14 cellular contexts compared by ENCODE assay signal in genomic region chr2:12738112-12738485, GRCh38. TPM values are rescaled to one million over a fixed set of nuclear protein-coding genes. Genes with fewer than 3 reads are reported as not detected.
DNase-seq lines count a peak whose midpoint lies in the region; ATAC-seq, FAIRE-seq and TF ChIP-seq lines count a peak whose summit lies in the region.
"Had no signal": no experiment of that assay in that cellular context is flagged by ENCODE, and none has a peak within 500 bp of the region (broad histone marks: within the 10 kb centered on the region; RNA-seq: fewer than 3 reads in every experiment).

No MANE protein-coding gene starts in this region.

- H3K27ac ChIP-seq in CD4-positive, alpha-beta memory T cell (ENCODE audit: low read depth, low read length): no peak overlapping the region
- H3K27ac ChIP-seq in PC-9 (peak overlapping the region; percentile 5; the same call in 1 of the 2 replicates), endothelial cell of umbilical vein (ENCODE audit: insufficient read depth, low read depth, low read length) (no peak overlapping the region), psoas muscle (peak overlapping the region; percentile 2), A673 (ENCODE audit: low read depth, low read length, poor library complexity, severe bottlenecking) (no peak overlapping the region)
- H3K27ac ChIP-seq: epithelial cell of prostate, neural progenitor cell, WERI-Rb-1 had no signal

- no peak overlapping the region for H3K4me3 Mint-ChIP-seq in CD4-positive, alpha-beta memory T cell
- H3K4me3 Mint-ChIP-seq: neural progenitor cell had no signal

- peaks cover 21% of the 10 kb centered on the region for H3F3A ChIP-seq in PC-9 (ENCODE audit: insufficient read depth, low read depth)

- intact Hi-C loops in CD4-positive, alpha-beta memory T cell (cut with micrococcal nuclease): no loop called here
- intact Hi-C loops in PC-9 (cut with micrococcal nuclease; ENCODE audit: unreplicated experiment) (no loop called here), endothelial cell of umbilical vein (cut with micrococcal nuclease) (no loop called here), psoas muscle (cut with DNase I) (no loop called here), A673 (cut with micrococcal nuclease; ENCODE audit: unreplicated experiment) (loop anchor here (5.0 kb wide), 1 partner anchor 194 kb away; no protein-coding TSS in a partner anchor)

- H3K4me1 ChIP-seq in CD4-positive, alpha-beta memory T cell (ENCODE audit: insufficient read depth, low read length): peaks cover 52% of the 10 kb centered on the region
- H3K4me1 ChIP-seq in PC-9 (replicated peaks; ENCODE audit: insufficient read depth): peaks cover 10% of the 10 kb centered on the region; the same call in 1 of the 2 replicates
- H3K4me1 ChIP-seq in endothelial cell of umbilical vein (ENCODE audit: control insufficient read depth, extremely low read depth, insufficient read depth, low read length): peaks cover 5% of the 10 kb centered on the region
- H3K4me1 ChIP-seq in psoas muscle: peaks cover 9% of the 10 kb centered on the region
- peaks cover 5% of the 10 kb centered on the region for H3K4me1 ChIP-seq in A673 (ENCODE audit: insufficient read depth, low read length, poor library complexity, severe bottlenecking)
- H3K4me1 ChIP-seq: neural progenitor cell had no signal

- no peak for DNase-seq in CD4-positive, alpha-beta memory T cell
- DNase-seq in PC-9: peak in 1 of 2 experiments; percentile 41
- DNase-seq in endothelial cell of umbilical vein (ENCODE audit: low read depth, low spot score): peak; percentile 9
- no peak for DNase-seq in psoas muscle
- DNase-seq in A673 (ENCODE audit: low spot score): no peak
- DNase-seq in ecto neural progenitor cell (ENCODE audit: low spot score): no peak
- DNase-seq in GDM1 (lab: John Stamatoyannopoulos, UW): no peak
- DNase-seq in DMS79 treated with DMSO at 0.1 percent for 48 hours (lab: John Stamatoyannopoulos, UW): no peak
- DNase-seq: lower lobe of right lung, WERI-Rb-1 had no signal

- H3K27me3 ChIP-seq in CD4-positive, alpha-beta memory T cell (ENCODE audit: insufficient read depth, low read length): no peaks in the 10 kb centered on the region
- H3K27me3 ChIP-seq in PC-9 (ENCODE audit: insufficient read depth, low read depth): no peaks in the 10 kb centered on the region
- no peaks in the 10 kb centered on the region for H3K27me3 ChIP-seq in endothelial cell of umbilical vein (ENCODE audit: control insufficient read depth in 2 of 2, insufficient read depth in 2 of 2, low read length in 2 of 2)
- no peaks in the 10 kb centered on the region for H3K27me3 ChIP-seq in psoas muscle (ENCODE audit: insufficient read depth in 3 of 3, low read length in 2 of 3)
- H3K27me3 ChIP-seq in A673 (replicated peaks; ENCODE audit: insufficient read depth, low read depth, low read length, poor library complexity): no peaks in the 10 kb centered on the region
- H3K27me3 ChIP-seq: cardiac muscle cell, neural progenitor cell had no signal

- BruUV-seq in PC-9 (replicated peaks; lab: Mats Ljungman, UMichigan) (no TSS peak), endothelial cell of umbilical vein (replicated peaks; lab: Mats Ljungman, UMichigan) (no TSS peak), A673 (replicated peaks; lab: Mats Ljungman, UMichigan) (no TSS peak)

- POLR2A ChIA-PET in CD4-positive, alpha-beta memory T cell (lab: Charles Lee; ENCODE audit: partially characterized antibody): interaction anchor here (1.7 to 3.0 kb wide), 2 partner anchors 9 to 17 kb away, joined by 9 to 13 read pairs; no protein-coding TSS in a partner anchor
- POLR2A ChIA-PET in PC-9 (lab: Charles Lee; ENCODE audit: unreplicated experiment) (no interaction called here), endothelial cell of umbilical vein (lab: Charles Lee) (no interaction called here), A673 (lab: Charles Lee; ENCODE audit: low non-redundant PET) (no interaction called here)

- H3K36me3 Mint-ChIP-seq in CD4-positive, alpha-beta memory T cell: peaks cover 71 to 93% of the 10 kb centered on the region in 2 donors

- CTCF ChIA-PET in CD4-positive, alpha-beta memory T cell (lab: Charles Lee; ENCODE audit: partially characterized antibody): interaction anchor here (0.8 kb wide), 1 partner anchor 17 kb away, joined by 3 read pairs; no protein-coding TSS in a partner anchor
- CTCF ChIA-PET in PC-9 (lab: Charles Lee) (no interaction called here), endothelial cell of umbilical vein (lab: Charles Lee) (interaction anchor here (0.7 to 3.2 kb wide), 8 partner anchors 10 to 269 kb away, joined by 3 to 13 read pairs (median 4); no protein-coding TSS in a partner anchor), A673 (lab: Charles Lee) (interaction anchor here (0.9 kb wide), 1 partner anchor 193 kb away, joined by 3 read pairs; no protein-coding TSS in a partner anchor)

- H2AFZ ChIP-seq in PC-9 (no peak overlapping the region), endothelial cell of umbilical vein (ENCODE audit: low read depth, low read length) (no peak overlapping the region)
- H2AFZ ChIP-seq: neural progenitor cell had no signal

- H3K9me3 ChIP-seq in CD4-positive, alpha-beta memory T cell (ENCODE audit: control insufficient read depth in 1 of 2, low read length in 2 of 2): no peaks in the 10 kb centered on the region
- H3K9me3 ChIP-seq in PC-9 (ENCODE audit: insufficient read depth, low read depth): no peaks in the 10 kb centered on the region
- H3K9me3 ChIP-seq in endothelial cell of umbilical vein (replicated peaks; ENCODE audit: control insufficient read depth, insufficient read depth, low read length): no peaks in the 10 kb centered on the region
- no peaks in the 10 kb centered on the region for H3K9me3 ChIP-seq in psoas muscle
- no peaks in the 10 kb centered on the region for H3K9me3 ChIP-seq in A673 (ENCODE audit: low read depth, low read length, poor library complexity, severe bottlenecking)
- H3K9me3 ChIP-seq: lower lobe of right lung had no signal

- dilution Hi-C loops in endothelial cell of umbilical vein (cut with MboI; ENCODE audit: extremely low pct_ligation_motif_present, low sequenced_read_pairs): no loop called here

- H3K27me3 Mint-ChIP-seq in CD4-positive, alpha-beta memory T cell: no peaks in the 10 kb centered on the region

- H3K36me3 ChIP-seq in CD4-positive, alpha-beta memory T cell (ENCODE audit: insufficient read depth, low read length): peaks cover 74% of the 10 kb centered on the region
- H3K36me3 ChIP-seq in PC-9 (ENCODE audit: low read depth) (peaks cover 77% of the 10 kb centered on the region), endothelial cell of umbilical vein (ENCODE audit: control insufficient read depth in 2 of 2, extremely low read depth in 1 of 2, insufficient read depth in 2 of 2, low read length in 2 of 2) (peaks cover 0 to 14% of the 10 kb centered on the region in 2 experiments), psoas muscle (ENCODE audit: insufficient read depth in 1 of 2, low read depth in 1 of 2) (peaks cover 0 to 45% of the 10 kb centered on the region in 2 donors), A673 (ENCODE audit: insufficient read depth, low read length, poor library complexity, severe bottlenecking) (peaks cover 91% of the 10 kb centered on the region)
- H3K36me3 ChIP-seq: neural progenitor cell, WERI-Rb-1 had no signal

- H3K9me1 ChIP-seq in endothelial cell of umbilical vein (replicated peaks; ENCODE audit: control insufficient read depth, extremely low read depth, insufficient read depth, low read length): no peaks in the 10 kb centered on the region

- H3K9ac ChIP-seq in endothelial cell of umbilical vein (replicated peaks; ENCODE audit: extremely low read depth, insufficient read depth, low read length): no peak overlapping the region
- H3K9ac ChIP-seq: neural progenitor cell had no signal

- H3K9me3 Mint-ChIP-seq in CD4-positive, alpha-beta memory T cell: no peaks in the 10 kb centered on the region
- H3K9me3 Mint-ChIP-seq: neural progenitor cell had no signal

- FAIRE-seq in endothelial cell of umbilical vein (lab: Jason Lieb, UNC): no peak

- peak overlapping the region; percentile 18 to 85 (median 34) for H3K27ac Mint-ChIP-seq in CD4-positive, alpha-beta memory T cell
- H3K27ac Mint-ChIP-seq: neural progenitor cell had no signal

- TF ChIP-seq CTCF in PC-9 (conservative IDR thresholded peaks at IDR 0.05): no peak
- TF ChIP-seq CTCF in endothelial cell of umbilical vein (IDR thresholded peaks at IDR 0.05; ENCODE audit: extremely low read depth in 1 of 2, insufficient read depth in 1 of 2, low read depth in 1 of 2, low read length in 2 of 2): no peak
- no peak for TF ChIP-seq CTCF in psoas muscle (IDR thresholded peaks at IDR 0.05)
- TF ChIP-seq CTCF in A673 (conservative IDR thresholded peaks at IDR 0.05; ENCODE audit: low read depth, low read length): no peak

- ATAC-seq in psoas muscle: no peak
- ATAC-seq: lower lobe of right lung had no signal

- WGBS in psoas muscle, 3 donors: 84 to 88% (median 85%) methylated on average over 8 of the region's 8 CpGs

- H3K79me2 ChIP-seq in PC-9 (ENCODE audit: low read depth) (peaks cover 63% of the 10 kb centered on the region), endothelial cell of umbilical vein (ENCODE audit: control insufficient read depth, insufficient read depth, low read length) (no peaks in the 10 kb centered on the region)

- no peak overlapping the region for H3K4me3 ChIP-seq in CD4-positive, alpha-beta memory T cell (ENCODE audit: low read length in 2 of 2)
- H3K4me3 ChIP-seq in PC-9 (no peak overlapping the region), endothelial cell of umbilical vein (replicated peaks in 1 of 3; ENCODE audit: insufficient read depth in 1 of 3, low read depth in 1 of 3, low read length in 3 of 3) (no peak overlapping the region), psoas muscle (no peak overlapping the region), A673 (ENCODE audit: low read depth, low read length, poor library complexity, severe bottlenecking) (no peak overlapping the region)
- H3K4me3 ChIP-seq: cardiac muscle cell, lower lobe of right lung, neural progenitor cell, smooth muscle cell had no signal

- H3K9me2 ChIP-seq in PC-9 (ENCODE audit: insufficient read depth): no peaks in the 10 kb centered on the region

- H4K20me1 ChIP-seq in PC-9 (ENCODE audit: insufficient read depth): peaks cover 49% of the 10 kb centered on the region
- no peaks in the 10 kb centered on the region for H4K20me1 ChIP-seq in endothelial cell of umbilical vein (replicated peaks; ENCODE audit: control insufficient read depth, extremely low read depth, insufficient read depth, low read length)

- H3K4me1 Mint-ChIP-seq in CD4-positive, alpha-beta memory T cell: peaks cover 42 to 72% (median 53%) of the 10 kb centered on the region in 4 donors

- no peak for TF ChIP-seq POLR2A in endothelial cell of umbilical vein (IDR thresholded peaks at IDR 0.05; ENCODE audit: low read depth, low read length)

- H3K4me2 ChIP-seq in PC-9: no peak overlapping the region
- H3K4me2 ChIP-seq in endothelial cell of umbilical vein (ENCODE audit: insufficient read depth, low read length): no peak overlapping the region
- H3K4me2 ChIP-seq: neural progenitor cell, smooth muscle cell had no signal

RNA-seq across cellular contexts. Expression of gene TRIB2, which starts 21.4 kb away (rescaled TPM):
- 100 to 1,000 TPM; 123 to 126 TPM for total RNA-seq in CD4-positive, alpha-beta memory T cell
- polyA plus RNA-seq in CD4-positive, alpha-beta memory T cell: 10 to 100 TPM; 73.8 to 79.0 TPM
- total RNA-seq in PC-9 (2021): 18.9 and 20.2 TPM in 2 replicates
- 17.6 and 20.5 TPM in 2 replicates for total RNA-seq in endothelial cell of umbilical vein
- polyA plus RNA-seq in endothelial cell of umbilical vein: 12.7 and 15.8 TPM in 2 replicates
- polyA plus RNA-seq in endothelial cell of umbilical vein (2011; cell fraction: cytosol; rRNA removed): 11.8 and 12.3 TPM in 2 replicates
- 26.8 and 40.7 TPM in 2 replicates for polyA plus RNA-seq in endothelial cell of umbilical vein (2011; cell fraction: nucleus; rRNA removed)
- 22.9 and 24.9 TPM in 2 replicates for polyA plus RNA-seq in endothelial cell of umbilical vein (2012)
- 24.2 and 31.0 TPM in 2 replicates for polyA minus RNA-seq in endothelial cell of umbilical vein
- not detected for polyA minus RNA-seq in endothelial cell of umbilical vein (2011; cell fraction: cytosol; rRNA and poly(A)+ RNA removed)
- 20.3 and 33.3 TPM in 2 replicates for polyA minus RNA-seq in endothelial cell of umbilical vein (2011; cell fraction: nucleus; rRNA and poly(A)+ RNA removed)
- total RNA-seq in psoas muscle: 10 to 100 TPM in 2 of 4 donors, 1 to 10 TPM in 2; 9.0 to 12.5 (median 11.1) TPM
- polyA plus RNA-seq in psoas muscle: 10 to 100 TPM in 2 of 3 donors, 1 to 10 TPM in 1; 6.8 to 18.0 (median 14.3) TPM
- total RNA-seq in A673 (2021): 92.3 and 100.0 TPM in 2 replicates

Comparison
In these comparisons a context has a peak if more than half of its experiments do, and no peak if none do; other contexts are left out.
1. H3K27ac ChIP-seq: peak in PC-9 (single experiment) and psoas muscle (single experiment); none in CD4-positive, alpha-beta memory T cell (single experiment), endothelial cell of umbilical vein (single experiment) and A673 (single experiment).